ENCODE assay signal across 19 cellular contexts in the genomic region with DNA sequence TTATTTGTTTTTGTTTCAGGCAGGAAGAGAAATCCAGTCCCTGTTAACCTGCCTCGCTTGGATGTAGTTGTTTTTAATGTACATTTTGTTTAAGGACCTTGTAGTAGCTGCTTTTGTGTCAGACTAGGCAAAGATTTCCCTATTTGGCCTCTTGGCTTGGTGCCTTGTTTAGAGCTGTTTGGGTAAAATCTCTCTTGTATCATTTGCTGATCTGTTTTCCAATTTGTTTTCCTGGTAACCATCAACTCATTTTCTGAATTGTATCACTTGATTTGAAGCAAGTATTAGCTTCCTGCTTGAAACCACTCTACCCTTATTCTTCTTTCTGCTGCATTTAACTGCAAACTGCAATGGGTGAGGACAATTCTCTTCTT.
DNase-seq lines count a peak whose midpoint lies in the region; ATAC-seq lines count a peak whose summit lies in the region.
"Had no signal": no experiment of that assay in that cellular context is flagged by ENCODE, and none has a peak within 500 bp of the region (broad histone marks: within the 10 kb centered on the region; RNA-seq: fewer than 3 reads in every experiment).

No MANE protein-coding gene starts in this region.

- no peak overlapping the region for H3K27ac ChIP-seq in naive thymus-derived CD4-positive, alpha-beta T cell (ENCODE audit: low read depth, low read length)
- H3K27ac ChIP-seq: esophagus muscularis mucosa, left lung, upper lobe of left lung had no signal

- H3K4me3 Mint-ChIP-seq in naive thymus-derived CD4-positive, alpha-beta T cell = peak overlapping the region in 6 of 10 donors; percentile 1 to 53 (median 4)
- H3K4me3 Mint-ChIP-seq: activated CD4-positive, alpha-beta T cell treated with anti-CD3 and anti-CD28 coated beads, Interleukin-2, amount 10 ng/mL, durations not matched to agents 7 days and 5 days had no signal

- no peaks in the 10 kb centered on the region for H3K27me3 Mint-ChIP-seq in naive thymus-derived CD4-positive, alpha-beta T cell
- H3K27me3 Mint-ChIP-seq: activated CD4-positive, alpha-beta T cell treated with anti-CD3 and anti-CD28 coated beads, Interleukin-2, amount 10 ng/mL, durations not matched to agents 7 days and 5 days had no signal

- H3K36me3 Mint-ChIP-seq in naive thymus-derived CD4-positive, alpha-beta T cell = peaks cover 0 to 19% (median 7%) of the 10 kb centered on the region in 5 donors

- no peaks in the 10 kb centered on the region for H3K9me3 ChIP-seq in naive thymus-derived CD4-positive, alpha-beta T cell (ENCODE audit: control insufficient read depth in 2 of 3, low read length in 3 of 3)
- H3K9me3 ChIP-seq: Caco-2 had no signal

- no peak for ATAC-seq in naive thymus-derived CD4-positive, alpha-beta T cell
- no peak for ATAC-seq in GM21825 (IDR thresholded peaks at IDR 0.05; ENCODE audit: unreplicated experiment)
- ATAC-seq: stimulated activated naive CD8-positive, alpha-beta T cell treated with anti-CD3 and anti-CD28 coated beads, Interleukin-15, Interleukin-2, amounts not matched to agents 100 U/mL and 50 U/mL, for 24 hours had no signal

- H3K4me1 ChIP-seq in naive thymus-derived CD4-positive, alpha-beta T cell (ENCODE audit: control insufficient read depth in 2 of 2, insufficient read depth in 2 of 2, low read length in 2 of 2) = peaks cover 0 to 18% of the 10 kb centered on the region in 2 donors
- H3K4me1 ChIP-seq: Caco-2 had no signal

- intact Hi-C loops in naive thymus-derived CD4-positive, alpha-beta T cell (cut with micrococcal nuclease) = no loop called here

- no peaks in the 10 kb centered on the region for H3K36me3 ChIP-seq in naive thymus-derived CD4-positive, alpha-beta T cell (ENCODE audit: control insufficient read depth in 2 of 3, insufficient read depth in 3 of 3, low read length in 3 of 3)
- H3K36me3 ChIP-seq: esophagus muscularis mucosa, left lung, upper lobe of left lung had no signal

- H3K4me3 ChIP-seq in naive thymus-derived CD4-positive, alpha-beta T cell (ENCODE audit: low read length) = no peak overlapping the region
- H3K4me3 ChIP-seq: esophagus muscularis mucosa, left lung, upper lobe of left lung had no signal

- CTCF ChIA-PET in naive thymus-derived CD4-positive, alpha-beta T cell (lab: Charles Lee) = interaction anchor here (1.2 kb wide), 1 partner anchor 191 kb away, joined by 3 read pairs; no protein-coding TSS in a partner anchor

- POLR2A ChIA-PET in naive thymus-derived CD4-positive, alpha-beta T cell (lab: Charles Lee) = no interaction called here

- DNase-seq in DMS79 treated with DMSO at 0.1 percent for 48 hours (lab: John Stamatoyannopoulos, UW) (peak; percentile 86), NCI-H2029 treated with DMSO at 0.1 percent for 48 hours (lab: John Stamatoyannopoulos, UW) (peak; percentile 91), cerebellar cortex (ENCODE audit: low spot score) (peak; percentile 29), DMS53 treated with DMSO at 0.1 percent for 48 hours (lab: John Stamatoyannopoulos, UW; ENCODE audit: unreplicated experiment) (no peak), activated gamma-delta T cell (lab: John Stamatoyannopoulos, UW) (no peak)
- no peak for DNase-seq in naive thymus-derived CD4-positive, alpha-beta T cell
- DNase-seq: activated CD4-positive, alpha-beta T cell treated with anti-CD3 and anti-CD28 coated beads, Interleukin-2, amount 10 ng/mL, durations not matched to agents 7 days and 5 days; AML-193; amniotic stem cell; Caco-2; GOT3; KG1; left lung; NCI-H2171; stimulated activated naive CD8-positive, alpha-beta T cell treated with anti-CD3 and anti-CD28 coated beads, Interleukin-15, Interleukin-2, amounts not matched to agents 100 U/mL and 50 U/mL, for 24 hours; T-helper 1 cell; upper lobe of left lung had no signal

- no peaks in the 10 kb centered on the region for H3K27me3 ChIP-seq in naive thymus-derived CD4-positive, alpha-beta T cell (ENCODE audit: control insufficient read depth in 2 of 2, insufficient read depth in 2 of 2, low read length in 2 of 2)
- H3K27me3 ChIP-seq: esophagus muscularis mucosa, left lung, upper lobe of left lung had no signal

- H3K27ac Mint-ChIP-seq in naive thymus-derived CD4-positive, alpha-beta T cell = peak overlapping the region in 3 of 9 donors; percentile 23 to 49 (median 31)
- H3K27ac Mint-ChIP-seq: activated CD4-positive, alpha-beta T cell treated with anti-CD3 and anti-CD28 coated beads, Interleukin-2, amount 10 ng/mL, durations not matched to agents 7 days and 5 days had no signal

- H3K9me3 Mint-ChIP-seq in naive thymus-derived CD4-positive, alpha-beta T cell = peaks cover 0 to 9% (median 2%) of the 10 kb centered on the region in 11 donors

- H3K4me1 Mint-ChIP-seq in naive thymus-derived CD4-positive, alpha-beta T cell = peaks cover 33 to 78% (median 64%) of the 10 kb centered on the region in 7 donors

Comparison
In these comparisons a context has a peak if more than half of its experiments do, and no peak if none do; other contexts are left out.
1. DNase-seq: peak in DMS79 treated with DMSO at 0.1 percent for 48 hours (single experiment), NCI-H2029 treated with DMSO at 0.1 percent for 48 hours (single experiment) and cerebellar cortex (single experiment); none in naive thymus-derived CD4-positive, alpha-beta T cell (0 of 9), DMS53 treated with DMSO at 0.1 percent for 48 hours (single experiment) and activated gamma-delta T cell (single experiment).